35 cellular contexts compared by ENCODE assay signal in genomic region chr6:56270812-56271441, GRCh38. TPM values are rescaled to one million over a fixed set of nuclear protein-coding genes. Genes with fewer than 3 reads are reported as not detected.
"Had no signal": no experiment of that assay in that cellular context is flagged by ENCODE, and none has a peak within 500 bp of the region (broad histone marks: within the 10 kb centered on the region; RNA-seq: fewer than 3 reads in every experiment).

No MANE protein-coding gene starts in this region.

- FAIRE-seq: astrocyte, bronchial epithelial cell had no signal

- H3K9me3 ChIP-seq: adrenal gland, body of pancreas had no signal

- H3K4me1 ChIP-seq: adrenal gland, body of pancreas, breast epithelium had no signal

- H3K27me3 ChIP-seq: adrenal gland, ascending aorta, body of pancreas, brain microvascular endothelial cell, breast epithelium, cardiac muscle cell had no signal

- DNase-seq: activated effector memory CD4-positive, alpha-beta T cell treated with anti-CD3 and anti-CD28 coated beads, Interleukin-2, amount 50 U/mL, for 16 hours; activated effector memory CD4-positive, alpha-beta T cell treated with Interleukin-2 at 50 U/mL for 16 hours; activated gamma-delta T cell; activated gamma-delta T cell treated with Interleukin-2 at 50 U/mL for 16 hours; activated naive CD4-positive, alpha-beta T cell; activated naive CD4-positive, alpha-beta T cell treated with anti-CD3 and anti-CD28 coated beads for 36 hours; activated naive CD4-positive, alpha-beta T cell treated with anti-CD3 and anti-CD28 coated beads, Interleukin-2, amount 10 ng/mL, durations not matched to agents 7 days and 5 days; activated naive CD4-positive, alpha-beta T cell treated with anti-CD3 and anti-CD28 coated beads, Interleukin-2, amount 50 U/mL, for 16 hours; activated naive CD4-positive, alpha-beta T cell treated with Interleukin-2 at 50 U/mL for 16 hours; activated naive CD8-positive, alpha-beta T cell treated with anti-CD3 and anti-CD28 coated beads for 36 hours; activated naive CD8-positive, alpha-beta T cell treated with anti-CD3 and anti-CD28 coated beads, Interleukin-2, amount 10 ng/mL, durations not matched to agents 7 days and 5 days; activated naive CD8-positive, alpha-beta T cell treated with anti-CD3 and anti-CD28 coated beads, Interleukin-2, amount 50 U/mL, for 24 hours; activated T-cell treated with anti-CD3 and anti-CD28 coated beads, Interleukin-2, amount 50 U/mL, for 24 hours; activated T-cell treated with anti-CD3 and anti-CD28 coated beads, Interleukin-2, amount 50 U/mL, for 4 hours; activated T-cell treated with anti-CD3 and anti-CD28 coated beads, Interleukin-2, amount 50 U/mL, for 48 hours; activated T-cell treated with anti-CD3 and anti-CD28 coated beads, Interleukin-2, amount 50 U/mL, for 72 hours; adrenal gland; amniotic stem cell; amygdala; anterior cingulate cortex; aorta; body of pancreas; brain microvascular endothelial cell; caudate nucleus; central memory CD4-positive, alpha-beta T cell; cerebellar nuclear complex had no signal

- ATAC-seq: activated naive CD4-positive, alpha-beta T cell treated with anti-CD3 and anti-CD28 coated beads, Interleukin-2, amount 50 U/mL, for 72 hours; activated naive CD8-positive, alpha-beta T cell treated with anti-CD3 and anti-CD28 coated beads, Interleukin-2, amount 50 U/mL, for 24 hours; activated T-cell treated with anti-CD3 and anti-CD28 coated beads, Interleukin-2, amount 50 U/mL, for 4 hours; activated T-cell treated with anti-CD3 and anti-CD28 coated beads, Interleukin-2, amount 50 U/mL, for 72 hours; activated T-helper 17 cell treated with anti-CD3 and anti-CD28 coated beads, Interleukin-2, amount 50 U/mL, for 72 hours; body of pancreas had no signal

- H3K27ac ChIP-seq: adrenal gland, ascending aorta, body of pancreas, brain microvascular endothelial cell, breast epithelium, cardiac muscle cell had no signal

- H3K36me3 ChIP-seq: adrenal gland, ascending aorta, brain microvascular endothelial cell, breast epithelium, cardiac muscle cell had no signal

- H3K4me3 ChIP-seq: adrenal gland, ascending aorta, body of pancreas, breast epithelium, cardiac muscle cell had no signal

RNA-seq across cellular contexts. Expression of gene COL21A1, which starts 23.5 kb away (rescaled TPM):
- total RNA-seq: activated naive CD4-positive, alpha-beta T cell treated with anti-CD3 and anti-CD28 coated beads for 36 hours; activated naive CD4-positive, alpha-beta T cell treated with anti-CD3 and anti-CD28 coated beads, Interleukin-2, amount 50 U/mL, for 72 hours; activated naive CD8-positive, alpha-beta T cell treated with anti-CD3 and anti-CD28 coated beads for 36 hours; activated naive CD8-positive, alpha-beta T cell treated with anti-CD3 and anti-CD28 coated beads, Interleukin-2, amount 10 ng/mL, durations not matched to agents 7 days and 5 days; activated T-cell treated with anti-CD3 and anti-CD28 coated beads, Interleukin-2, amount 50 U/mL, for 4 hours; activated T-cell treated with anti-CD3 and anti-CD28 coated beads, Interleukin-2, amount 50 U/mL, for 72 hours; activated T-helper 1 cell treated with anti-CD3 and anti-CD28 coated beads, Interleukin-12 subunit alpha, Interleukin-12 subunit beta, Interleukin-2, Interleukin-4 antibody, amounts not matched to agents 30 ng/mL and 10 ng/mL and 1 ng/mL, durations not matched to agents 14 hours and 24 hours and 36 hours; activated T-helper 17 cell treated with anti-CD3 and anti-CD28 coated beads, Interleukin-2, amount 50 U/mL, for 72 hours; activated T-helper 2 cell treated with anti-CD3 and anti-CD28 coated beads, Interferon-gamma antibody, Interleukin-2, Interleukin-4, amounts not matched to agents 10 μg/mL and 5 μg/mL and 100 μg/mL, durations not matched to agents 14 hours and 24 hours and 36 hours had no signal
